In genomic region chr11:58900479-58901420, GRCh38 we compare ENCODE assay signal across 2 cellular contexts.
A peak's percentile ranks its signal among the peaks of the same experiment; 100 is the strongest.
TF ChIP-seq lines count a peak whose summit lies in the region.

No MANE protein-coding gene starts in this region.

TF ChIP-seq in GM23338, 12 proteins besides CTCF, POLR2A, EP300 and RAD21 (continued from another document):
- TF ChIP-seq, protein P1, sequence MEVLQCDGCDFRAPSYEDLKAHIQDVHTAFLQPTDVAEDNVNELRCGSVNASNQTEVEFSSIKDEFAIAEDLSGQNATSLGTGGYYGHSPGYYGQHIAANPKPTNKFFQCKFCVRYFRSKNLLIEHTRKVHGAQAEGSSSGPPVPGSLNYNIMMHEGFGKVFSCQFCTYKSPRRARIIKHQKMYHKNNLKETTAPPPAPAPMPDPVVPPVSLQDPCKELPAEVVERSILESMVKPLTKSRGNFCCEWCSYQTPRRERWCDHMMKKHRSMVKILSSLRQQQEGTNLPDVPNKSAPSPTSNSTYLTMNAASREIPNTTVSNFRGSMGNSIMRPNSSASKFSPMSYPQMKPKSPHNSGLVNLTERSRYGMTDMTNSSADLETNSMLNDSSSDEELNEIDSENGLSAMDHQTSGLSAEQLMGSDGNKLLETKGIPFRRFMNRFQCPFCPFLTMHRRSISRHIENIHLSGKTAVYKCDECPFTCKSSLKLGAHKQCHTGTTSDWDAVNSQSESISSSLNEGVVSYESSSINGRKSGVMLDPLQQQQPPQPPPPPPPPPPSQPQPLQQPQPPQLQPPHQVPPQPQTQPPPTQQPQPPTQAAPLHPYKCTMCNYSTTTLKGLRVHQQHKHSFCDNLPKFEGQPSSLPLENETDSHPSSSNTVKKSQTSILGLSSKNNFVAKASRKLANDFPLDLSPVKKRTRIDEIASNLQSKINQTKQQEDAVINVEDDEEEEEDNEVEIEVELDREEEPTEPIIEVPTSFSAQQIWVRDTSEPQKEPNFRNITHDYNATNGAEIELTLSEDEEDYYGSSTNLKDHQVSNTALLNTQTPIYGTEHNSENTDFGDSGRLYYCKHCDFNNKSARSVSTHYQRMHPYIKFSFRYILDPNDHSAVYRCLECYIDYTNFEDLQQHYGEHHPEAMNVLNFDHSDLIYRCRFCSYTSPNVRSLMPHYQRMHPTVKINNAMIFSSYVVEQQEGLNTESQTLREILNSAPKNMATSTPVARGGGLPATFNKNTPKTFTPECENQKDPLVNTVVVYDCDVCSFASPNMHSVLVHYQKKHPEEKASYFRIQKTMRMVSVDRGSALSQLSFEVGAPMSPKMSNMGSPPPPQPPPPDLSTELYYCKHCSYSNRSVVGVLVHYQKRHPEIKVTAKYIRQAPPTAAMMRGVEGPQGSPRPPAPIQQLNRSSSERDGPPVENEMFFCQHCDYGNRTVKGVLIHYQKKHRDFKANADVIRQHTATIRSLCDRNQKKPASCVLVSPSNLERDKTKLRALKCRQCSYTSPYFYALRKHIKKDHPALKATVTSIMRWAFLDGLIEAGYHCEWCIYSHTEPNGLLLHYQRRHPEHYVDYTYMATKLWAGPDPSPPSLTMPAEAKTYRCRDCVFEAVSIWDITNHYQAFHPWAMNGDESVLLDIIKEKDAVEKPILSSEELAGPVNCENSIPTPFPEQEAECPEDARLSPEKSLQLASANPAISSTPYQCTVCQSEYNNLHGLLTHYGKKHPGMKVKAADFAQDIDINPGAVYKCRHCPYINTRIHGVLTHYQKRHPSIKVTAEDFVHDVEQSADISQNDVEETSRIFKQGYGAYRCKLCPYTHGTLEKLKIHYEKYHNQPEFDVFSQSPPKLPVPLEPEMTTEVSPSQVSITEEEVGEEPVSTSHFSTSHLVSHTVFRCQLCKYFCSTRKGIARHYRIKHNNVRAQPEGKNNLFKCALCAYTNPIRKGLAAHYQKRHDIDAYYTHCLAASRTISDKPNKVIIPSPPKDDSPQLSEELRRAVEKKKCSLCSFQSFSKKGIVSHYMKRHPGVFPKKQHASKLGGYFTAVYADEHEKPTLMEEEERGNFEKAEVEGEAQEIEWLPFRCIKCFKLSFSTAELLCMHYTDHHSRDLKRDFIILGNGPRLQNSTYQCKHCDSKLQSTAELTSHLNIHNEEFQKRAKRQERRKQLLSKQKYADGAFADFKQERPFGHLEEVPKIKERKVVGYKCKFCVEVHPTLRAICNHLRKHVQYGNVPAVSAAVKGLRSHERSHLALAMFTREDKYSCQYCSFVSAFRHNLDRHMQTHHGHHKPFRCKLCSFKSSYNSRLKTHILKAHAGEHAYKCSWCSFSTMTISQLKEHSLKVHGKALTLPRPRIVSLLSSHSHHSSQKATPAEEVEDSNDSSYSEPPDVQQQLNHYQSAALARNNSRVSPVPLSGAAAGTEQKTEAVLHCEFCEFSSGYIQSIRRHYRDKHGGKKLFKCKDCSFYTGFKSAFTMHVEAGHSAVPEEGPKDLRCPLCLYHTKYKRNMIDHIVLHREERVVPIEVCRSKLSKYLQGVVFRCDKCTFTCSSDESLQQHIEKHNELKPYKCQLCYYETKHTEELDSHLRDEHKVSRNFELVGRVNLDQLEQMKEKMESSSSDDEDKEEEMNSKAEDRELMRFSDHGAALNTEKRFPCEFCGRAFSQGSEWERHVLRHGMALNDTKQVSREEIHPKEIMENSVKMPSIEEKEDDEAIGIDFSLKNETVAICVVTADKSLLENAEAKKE (CRISPR knock-in tag; IDR thresholded peaks at IDR 0.05), result no peak
- no peak for TF ChIP-seq JUNB (IDR thresholded peaks at IDR 0.05; ENCODE audit: unreplicated experiment)
- no peak; the same call in 1 of the 2 replicates for TF ChIP-seq NANOG (IDR thresholded peaks at IDR 0.05; ENCODE audit: borderline replicate concordance)
- TF ChIP-seq ZNF331 (CRISPR knock-in tag; IDR thresholded peaks at IDR 0.05; ENCODE audit: low read depth), result no peak
- no peak for TF ChIP-seq STAT1 (IDR thresholded peaks at IDR 0.05; ENCODE audit: unreplicated experiment)
- no peak for TF ChIP-seq POLR2AphosphoS5 (IDR thresholded peaks at IDR 0.05; ENCODE audit: low read depth)
- no peak for TF ChIP-seq CREB1 (CRISPR knock-in tag; IDR thresholded peaks at IDR 0.05; ENCODE audit: low read depth)
- TF ChIP-seq, protein P2, sequence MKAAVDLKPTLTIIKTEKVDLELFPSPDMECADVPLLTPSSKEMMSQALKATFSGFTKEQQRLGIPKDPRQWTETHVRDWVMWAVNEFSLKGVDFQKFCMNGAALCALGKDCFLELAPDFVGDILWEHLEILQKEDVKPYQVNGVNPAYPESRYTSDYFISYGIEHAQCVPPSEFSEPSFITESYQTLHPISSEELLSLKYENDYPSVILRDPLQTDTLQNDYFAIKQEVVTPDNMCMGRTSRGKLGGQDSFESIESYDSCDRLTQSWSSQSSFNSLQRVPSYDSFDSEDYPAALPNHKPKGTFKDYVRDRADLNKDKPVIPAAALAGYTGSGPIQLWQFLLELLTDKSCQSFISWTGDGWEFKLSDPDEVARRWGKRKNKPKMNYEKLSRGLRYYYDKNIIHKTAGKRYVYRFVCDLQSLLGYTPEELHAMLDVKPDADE (IDR thresholded peaks at IDR 0.05), result no peak

TF ChIP-seq in GM12878, 131 proteins besides CTCF, POLR2A, EP300 and RAD21 (continued from another document and continues in another):
- TF ChIP-seq, protein P3, sequence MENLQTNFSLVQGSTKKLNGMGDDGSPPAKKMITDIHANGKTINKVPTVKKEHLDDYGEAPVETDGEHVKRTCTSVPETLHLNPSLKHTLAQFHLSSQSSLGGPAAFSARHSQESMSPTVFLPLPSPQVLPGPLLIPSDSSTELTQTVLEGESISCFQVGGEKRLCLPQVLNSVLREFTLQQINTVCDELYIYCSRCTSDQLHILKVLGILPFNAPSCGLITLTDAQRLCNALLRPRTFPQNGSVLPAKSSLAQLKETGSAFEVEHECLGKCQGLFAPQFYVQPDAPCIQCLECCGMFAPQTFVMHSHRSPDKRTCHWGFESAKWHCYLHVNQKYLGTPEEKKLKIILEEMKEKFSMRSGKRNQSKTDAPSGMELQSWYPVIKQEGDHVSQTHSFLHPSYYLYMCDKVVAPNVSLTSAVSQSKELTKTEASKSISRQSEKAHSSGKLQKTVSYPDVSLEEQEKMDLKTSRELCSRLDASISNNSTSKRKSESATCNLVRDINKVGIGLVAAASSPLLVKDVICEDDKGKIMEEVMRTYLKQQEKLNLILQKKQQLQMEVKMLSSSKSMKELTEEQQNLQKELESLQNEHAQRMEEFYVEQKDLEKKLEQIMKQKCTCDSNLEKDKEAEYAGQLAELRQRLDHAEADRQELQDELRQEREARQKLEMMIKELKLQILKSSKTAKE (IDR thresholded peaks at IDR 0.05; ENCODE audit: low read depth, poor library complexity, severe bottlenecking), result no peak
- TF ChIP-seq RCOR1 (conservative IDR thresholded peaks at IDR 0.05; ENCODE audit: low read depth, low read length) (no peak), ZBTB11 (CRISPR knock-in tag; IDR thresholded peaks at IDR 0.05) (no peak), BMI1 (IDR thresholded peaks at IDR 0.05; ENCODE audit: borderline replicate concordance) (no peak), LARP7 (IDR thresholded peaks at IDR 0.05) (no peak), PBX3 (IDR thresholded peaks at IDR 0.05; ENCODE audit: insufficient replicate concordance, low read depth, low read length) (peak; percentile 82), CBX5 (IDR thresholded peaks at IDR 0.05; ENCODE audit: low read depth) (no peak), HDAC6 (IDR thresholded peaks at IDR 0.05; ENCODE audit: unreplicated experiment) (no peak), PKNOX1 (IDR thresholded peaks at IDR 0.05) (peak; percentile 89), RUNX3 (IDR thresholded peaks at IDR 0.05; ENCODE audit: low read length) (no peak), TBL1XR1 (IDR thresholded peaks at IDR 0.05; ENCODE audit: low read depth, low read length) (no peak), SMC3 (IDR thresholded peaks at IDR 0.05; ENCODE audit: borderline replicate concordance, low read length) (peak; percentile 37; the same call in 1 of the 2 replicates), ZBED1 (IDR thresholded peaks at IDR 0.05; ENCODE audit: borderline replicate concordance) (no peak)
- TF ChIP-seq, protein P4, sequence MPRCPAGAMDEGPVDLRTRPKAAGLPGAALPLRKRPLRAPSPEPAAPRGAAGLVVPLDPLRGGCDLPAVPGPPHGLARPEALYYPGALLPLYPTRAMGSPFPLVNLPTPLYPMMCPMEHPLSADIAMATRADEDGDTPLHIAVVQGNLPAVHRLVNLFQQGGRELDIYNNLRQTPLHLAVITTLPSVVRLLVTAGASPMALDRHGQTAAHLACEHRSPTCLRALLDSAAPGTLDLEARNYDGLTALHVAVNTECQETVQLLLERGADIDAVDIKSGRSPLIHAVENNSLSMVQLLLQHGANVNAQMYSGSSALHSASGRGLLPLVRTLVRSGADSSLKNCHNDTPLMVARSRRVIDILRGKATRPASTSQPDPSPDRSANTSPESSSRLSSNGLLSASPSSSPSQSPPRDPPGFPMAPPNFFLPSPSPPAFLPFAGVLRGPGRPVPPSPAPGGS (IDR thresholded peaks at IDR 0.05; ENCODE audit: borderline replicate concordance, insufficient read depth, low read depth, low read length, poor library complexity, severe bottlenecking), result no peak
- TF ChIP-seq, protein P5, sequence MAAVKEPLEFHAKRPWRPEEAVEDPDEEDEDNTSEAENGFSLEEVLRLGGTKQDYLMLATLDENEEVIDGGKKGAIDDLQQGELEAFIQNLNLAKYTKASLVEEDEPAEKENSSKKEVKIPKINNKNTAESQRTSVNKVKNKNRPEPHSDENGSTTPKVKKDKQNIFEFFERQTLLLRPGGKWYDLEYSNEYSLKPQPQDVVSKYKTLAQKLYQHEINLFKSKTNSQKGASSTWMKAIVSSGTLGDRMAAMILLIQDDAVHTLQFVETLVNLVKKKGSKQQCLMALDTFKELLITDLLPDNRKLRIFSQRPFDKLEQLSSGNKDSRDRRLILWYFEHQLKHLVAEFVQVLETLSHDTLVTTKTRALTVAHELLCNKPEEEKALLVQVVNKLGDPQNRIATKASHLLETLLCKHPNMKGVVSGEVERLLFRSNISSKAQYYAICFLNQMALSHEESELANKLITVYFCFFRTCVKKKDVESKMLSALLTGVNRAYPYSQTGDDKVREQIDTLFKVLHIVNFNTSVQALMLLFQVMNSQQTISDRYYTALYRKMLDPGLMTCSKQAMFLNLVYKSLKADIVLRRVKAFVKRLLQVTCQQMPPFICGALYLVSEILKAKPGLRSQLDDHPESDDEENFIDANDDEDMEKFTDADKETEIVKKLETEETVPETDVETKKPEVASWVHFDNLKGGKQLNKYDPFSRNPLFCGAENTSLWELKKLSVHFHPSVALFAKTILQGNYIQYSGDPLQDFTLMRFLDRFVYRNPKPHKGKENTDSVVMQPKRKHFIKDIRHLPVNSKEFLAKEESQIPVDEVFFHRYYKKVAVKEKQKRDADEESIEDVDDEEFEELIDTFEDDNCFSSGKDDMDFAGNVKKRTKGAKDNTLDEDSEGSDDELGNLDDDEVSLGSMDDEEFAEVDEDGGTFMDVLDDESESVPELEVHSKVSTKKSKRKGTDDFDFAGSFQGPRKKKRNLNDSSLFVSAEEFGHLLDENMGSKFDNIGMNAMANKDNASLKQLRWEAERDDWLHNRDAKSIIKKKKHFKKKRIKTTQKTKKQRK (IDR thresholded peaks at IDR 0.05; ENCODE audit: low read depth, low read length), result no peak
